ENCODE assay signal across 1 cellular context in the genomic region with DNA sequence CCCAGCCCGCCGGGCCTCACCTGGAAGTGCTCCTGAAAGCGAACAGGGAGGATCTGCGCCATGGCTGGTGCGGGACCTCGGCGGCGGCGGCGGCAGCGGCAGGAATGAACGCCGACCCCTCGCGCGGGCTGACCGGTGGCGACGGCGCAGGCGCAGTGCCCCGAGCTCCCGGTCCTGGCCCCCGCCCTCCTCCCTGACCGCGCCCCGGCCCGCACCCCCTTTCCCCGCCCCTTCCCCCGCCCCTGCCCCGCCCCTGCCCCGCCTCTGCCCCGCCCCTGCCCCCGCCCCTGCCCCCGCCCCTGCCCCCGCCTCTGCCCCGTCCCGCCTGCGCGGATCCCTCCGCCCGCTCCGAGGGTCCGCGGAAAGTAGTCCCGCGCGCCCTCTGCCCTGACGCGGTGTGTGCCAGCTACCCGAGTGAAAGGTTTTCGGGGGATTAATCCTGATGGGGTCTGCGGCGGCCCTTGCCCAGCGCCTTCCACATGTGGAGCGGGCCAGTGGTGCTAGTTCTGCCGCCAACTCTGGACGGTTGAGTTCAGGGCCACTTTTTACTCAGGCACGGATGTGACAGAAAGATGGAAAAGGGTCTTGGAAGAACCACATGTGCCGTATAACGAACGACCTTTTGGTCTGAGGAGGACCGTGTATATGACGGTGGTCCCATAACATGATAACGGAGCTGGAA.
TF ChIP-seq lines count a peak whose summit lies in the region.

CLTCL1 (minus strand) TSS at position 140 of the 682 bp plus-strand sequence; CDS start at position 62, 78 bp downstream.

TF ChIP-seq in HepG2, 621 proteins besides CTCF, POLR2A, EP300 and RAD21 (continued from another document):
- TF ChIP-seq ZNF331 (CRISPR knock-in tag; IDR thresholded peaks at IDR 0.05) (no peak; the same call in 1 of the 2 replicates), ZNF468 (CRISPR knock-in tag; IDR thresholded peaks at IDR 0.05) (no peak), SKIL (CRISPR knock-in tag; IDR thresholded peaks at IDR 0.05; ENCODE audit: borderline replicate concordance) (no peak), ZNF180 (CRISPR knock-in tag; IDR thresholded peaks at IDR 0.05; ENCODE audit: borderline replicate concordance, low read depth) (no peak)
TF ChIP-seq in HepG2: peak in this region for 148.
